Comparison of ENCODE assay signal across 8 cellular contexts in the genomic region with DNA sequence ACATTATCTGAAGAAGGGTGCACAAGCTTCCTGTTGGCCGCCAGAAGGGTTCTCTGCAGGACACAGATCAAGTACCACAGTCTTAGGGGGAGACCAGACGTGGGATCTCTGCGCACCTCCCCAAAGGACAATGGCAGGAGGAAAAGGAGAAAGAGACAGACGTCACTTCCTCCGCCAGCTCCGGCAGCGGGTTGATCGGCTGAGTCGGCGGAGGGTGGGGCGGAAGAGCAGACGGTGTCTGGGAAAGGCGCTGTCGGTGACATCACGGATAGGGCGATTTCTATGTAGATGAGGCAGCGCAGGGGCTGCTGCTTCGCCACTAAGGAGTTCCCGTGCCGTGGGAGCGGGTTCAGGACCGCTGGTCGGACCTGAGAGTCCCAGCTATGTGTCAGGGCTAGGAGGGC. TPM values are rescaled to one million over a fixed set of nuclear protein-coding genes. Genes with fewer than 3 reads are reported as not detected.
DNase-seq lines count a peak whose midpoint lies in the region; ATAC-seq and TF ChIP-seq lines count a peak whose summit lies in the region.
"Not testable (repeated sequence)": the region's sequence is repeated elsewhere in the genome, so short reads cannot be mapped to it uniquely, and the experiment has no call there.

No MANE protein-coding gene starts in this region.

- H3K36me3 Mint-ChIP-seq in T-helper 1 cell treated with Interleukin-12 subunit alpha and Interleukin-12 subunit beta and Interleukin-4 antibody, amounts not matched to agents 30 μg/mL and 1 μg/mL, for 36 hours (ENCODE audit: low read depth); activated naive CD8-positive, alpha-beta T cell: not testable (repeated sequence)

- not testable (repeated sequence) for H3K36me3 ChIP-seq in ovary

- H3K4me3 ChIP-seq in ovary = peak overlapping the region; percentile 45

- H3K9me3 Mint-ChIP-seq in T-helper 1 cell treated with Interleukin-12 subunit alpha and Interleukin-12 subunit beta and Interleukin-4 antibody, amounts not matched to agents 30 μg/mL and 1 μg/mL, for 36 hours; activated naive CD8-positive, alpha-beta T cell (ENCODE audit: low read depth): not testable (repeated sequence)

- H3K27ac Mint-ChIP-seq in T-helper 1 cell treated with Interleukin-12 subunit alpha and Interleukin-12 subunit beta and Interleukin-4 antibody, amounts not matched to agents 30 μg/mL and 1 μg/mL, for 36 hours = peak overlapping the region; percentile 98
- peak overlapping the region; percentile 98 for H3K27ac Mint-ChIP-seq in activated naive CD8-positive, alpha-beta T cell

- not testable (repeated sequence) for H3K27me3 Mint-ChIP-seq in T-helper 1 cell treated with Interleukin-12 subunit alpha and Interleukin-12 subunit beta and Interleukin-4 antibody, amounts not matched to agents 30 μg/mL and 1 μg/mL, for 36 hours (ENCODE audit: low read depth); activated naive CD8-positive, alpha-beta T cell

- TF ChIP-seq CTCF in ovary (IDR thresholded peaks at IDR 0.05) = not testable (repeated sequence)

- TF ChIP-seq POLR2A in ovary (IDR thresholded peaks at IDR 0.05) = not testable (repeated sequence)

- not testable (repeated sequence) for TF ChIP-seq EP300 in ovary (IDR thresholded peaks at IDR 0.05)

- not testable (repeated sequence) for H3K27ac ChIP-seq in ovary

- 2% methylated on average over 23 of the region's 23 CpGs for WGBS in ovary, 3 donors

- H3K27me3 ChIP-seq in ovary = not testable (repeated sequence)

- peak; percentile 29 for DNase-seq in GM04503 (ENCODE audit: low read depth)
- peak; percentile 72 to 73 for DNase-seq in NCI-H1930 (lab: John Stamatoyannopoulos, UW)
- peak; percentile 83 for DNase-seq in glomerular visceral epithelial cell (ENCODE audit: extremely low spot score)
- peak; percentile 54 to 82 (median 71) for DNase-seq in ovary
- peak; percentile 72 for DNase-seq in stimulated activated naive CD8-positive, alpha-beta T cell treated with anti-CD3 and anti-CD28 coated beads, Interleukin-15, Interleukin-2, amounts not matched to agents 100 U/mL and 50 U/mL, for 24 hours

- peaks cover 12% of the 10 kb centered on the region for H3K4me1 Mint-ChIP-seq in T-helper 1 cell treated with Interleukin-12 subunit alpha and Interleukin-12 subunit beta and Interleukin-4 antibody, amounts not matched to agents 30 μg/mL and 1 μg/mL, for 36 hours (ENCODE audit: low read depth)
- H3K4me1 Mint-ChIP-seq in activated naive CD8-positive, alpha-beta T cell (ENCODE audit: low read depth) = not testable (repeated sequence)

- H3K4me3 Mint-ChIP-seq in T-helper 1 cell treated with Interleukin-12 subunit alpha and Interleukin-12 subunit beta and Interleukin-4 antibody, amounts not matched to agents 30 μg/mL and 1 μg/mL, for 36 hours = peak overlapping the region; percentile 98
- H3K4me3 Mint-ChIP-seq in activated naive CD8-positive, alpha-beta T cell = peak overlapping the region; percentile 95

- not testable (repeated sequence) for H3K4me1 ChIP-seq in ovary (ENCODE audit: insufficient read depth)

- not testable (repeated sequence) for H3K9me3 ChIP-seq in ovary

- intact Hi-C loops in ovary (cut with DNase I) = not testable (repeated sequence)

- ATAC-seq in HG02840 (IDR thresholded peaks at IDR 0.05; ENCODE audit: low FRiP score, unreplicated experiment) = peak; percentile 56
- peak; percentile 44 for ATAC-seq in stimulated activated naive CD8-positive, alpha-beta T cell treated with anti-CD3 and anti-CD28 coated beads, Interleukin-15, Interleukin-2, amounts not matched to agents 100 U/mL and 50 U/mL, for 24 hours

RNA-seq across cellular contexts. Expression of a gene that starts 38.6 kb away (rescaled TPM):
- not detected for total RNA-seq in ovary
- polyA plus RNA-seq in ovary = not detected

RNA-seq across cellular contexts. Expression of a gene that starts 49.4 kb away (rescaled TPM):
- 10 to 100 TPM in 6 of 7 donors, 1 to 10 TPM in 1; 9.1 to 35.2 (median 26.2) TPM for total RNA-seq in ovary
- polyA plus RNA-seq in ovary = 10 to 100 TPM; 15.9 to 31.0 TPM

Comparison
In these comparisons a context has a peak if more than half of its experiments do, and no peak if none do; other contexts are left out.
1. DNase-seq: peak in every context shown above with its lines; median percentile 83 in glomerular visceral epithelial cell; 72 in NCI-H1930; 72 in stimulated activated naive CD8-positive, alpha-beta T cell treated with anti-CD3 and anti-CD28 coated beads, Interleukin-15, Interleukin-2, amounts not matched to agents 100 U/mL and 50 U/mL, for 24 hours; 71 in ovary; 29 in GM04503.